1 cellular context compared by ENCODE assay signal in genomic region chr17:40191237-40192208, GRCh38.
TF ChIP-seq lines count a peak whose summit lies in the region.

No MANE protein-coding gene starts in this region.

TF ChIP-seq in HepG2, 621 proteins besides CTCF, POLR2A, EP300 and RAD21 (continued from another document and continues in another):
- TF ChIP-seq ZNF280D (CRISPR knock-in tag; IDR thresholded peaks at IDR 0.05) (no peak), KLF9 (CRISPR knock-in tag; IDR thresholded peaks at IDR 0.05; ENCODE audit: low read depth) (no peak), ONECUT2 (CRISPR knock-in tag; IDR thresholded peaks at IDR 0.05) (no peak), KDM5B (CRISPR knock-in tag; IDR thresholded peaks at IDR 0.05; ENCODE audit: borderline replicate concordance) (peak; percentile 59; the same call in 1 of the 2 replicates), ZNF879 (CRISPR knock-in tag; IDR thresholded peaks at IDR 0.05) (no peak), ZNF329 (CRISPR knock-in tag; IDR thresholded peaks at IDR 0.05; ENCODE audit: low read depth) (no peak), RERE (CRISPR knock-in tag; IDR thresholded peaks at IDR 0.05; ENCODE audit: low read depth) (no peak), ZBTB25 (CRISPR knock-in tag; IDR thresholded peaks at IDR 0.05) (peak; percentile 51; the same call in 1 of the 2 replicates), MYNN (CRISPR knock-in tag; IDR thresholded peaks at IDR 0.05; ENCODE audit: low read depth) (no peak), ZNF276 (CRISPR knock-in tag; IDR thresholded peaks at IDR 0.05; ENCODE audit: low read depth) (no peak), SOX13 (IDR thresholded peaks at IDR 0.05) (no peak), SOX13 (CRISPR knock-in tag; conservative IDR thresholded peaks at IDR 0.05 in 1 of 2, IDR thresholded peaks at IDR 0.05 in 1 of 2) (no peak), ZNF713 (CRISPR knock-in tag; IDR thresholded peaks at IDR 0.05) (no peak), ZFP1 (CRISPR knock-in tag; IDR thresholded peaks at IDR 0.05) (0 out of 2 replicates have a peak, but pooled peaks have one; percentile 46), KLF16 (CRISPR knock-in tag; IDR thresholded peaks at IDR 0.05) (peak in 1 of 2 experiments; percentile 35; a peak in 1 of 4 replicates), BRCA1 (CRISPR knock-in tag; IDR thresholded peaks at IDR 0.05) (no peak), ARID2 (CRISPR knock-in tag; IDR thresholded peaks at IDR 0.05; ENCODE audit: borderline replicate concordance) (no peak), RFXAP (CRISPR knock-in tag; IDR thresholded peaks at IDR 0.05; ENCODE audit: borderline replicate concordance) (no peak), SOX5 (CRISPR knock-in tag; IDR thresholded peaks at IDR 0.05; ENCODE audit: borderline replicate concordance) (no peak), CHCHD3 (CRISPR knock-in tag; IDR thresholded peaks at IDR 0.05) (0 out of 2 replicates have a peak, but pooled peaks have one; percentile 42), RFX1 (IDR thresholded peaks at IDR 0.05) (no peak), ARNTL (CRISPR knock-in tag; IDR thresholded peaks at IDR 0.05) (no peak; the same call in 1 of the 2 replicates), SP1 (IDR thresholded peaks at IDR 0.05) (no peak), SP1 (CRISPR knock-in tag; IDR thresholded peaks at IDR 0.05) (no peak), ZNF333 (CRISPR knock-in tag; IDR thresholded peaks at IDR 0.05; ENCODE audit: borderline replicate concordance) (no peak), PCBP2 (optimal IDR thresholded peaks at IDR 0.05; ENCODE audit: low read depth, low read length, poor library complexity, severe bottlenecking) (no peak), ESRRA (CRISPR knock-in tag; IDR thresholded peaks at IDR 0.05; ENCODE audit: low read depth) (no peak), AKAP8 (CRISPR knock-in tag; IDR thresholded peaks at IDR 0.05) (no peak; the same call in 1 of the 2 replicates), YY1 (IDR thresholded peaks at IDR 0.05; ENCODE audit: insufficient read depth, insufficient replicate concordance, low read depth, low read length) (peak; percentile 72), ZNF761 (CRISPR knock-in tag; conservative IDR thresholded peaks at IDR 0.05) (0 out of 2 replicates have a peak, but pooled peaks have one; percentile 46), SPEN (CRISPR knock-in tag; IDR thresholded peaks at IDR 0.05; ENCODE audit: low read depth) (peak; percentile 40), THAP11 (CRISPR knock-in tag; IDR thresholded peaks at IDR 0.05) (peak; percentile 68), KDM3A (CRISPR knock-in tag; IDR thresholded peaks at IDR 0.05; ENCODE audit: low read depth) (no peak), CENPX (CRISPR knock-in tag; IDR thresholded peaks at IDR 0.05) (no peak), NR0B2 (CRISPR knock-in tag; IDR thresholded peaks at IDR 0.05) (no peak), ZSCAN20 (CRISPR knock-in tag; IDR thresholded peaks at IDR 0.05; ENCODE audit: borderline replicate concordance) (no peak), RXRB (CRISPR knock-in tag; IDR thresholded peaks at IDR 0.05; ENCODE audit: borderline replicate concordance) (peak; percentile 32; the same call in 1 of the 2 replicates), XRCC5 (optimal IDR thresholded peaks at IDR 0.05; ENCODE audit: low read length) (peak; percentile 80), MIER2 (CRISPR knock-in tag; IDR thresholded peaks at IDR 0.05) (0 out of 2 replicates have a peak, but pooled peaks have one; percentile 25)
- TF ChIP-seq, protein P1, sequence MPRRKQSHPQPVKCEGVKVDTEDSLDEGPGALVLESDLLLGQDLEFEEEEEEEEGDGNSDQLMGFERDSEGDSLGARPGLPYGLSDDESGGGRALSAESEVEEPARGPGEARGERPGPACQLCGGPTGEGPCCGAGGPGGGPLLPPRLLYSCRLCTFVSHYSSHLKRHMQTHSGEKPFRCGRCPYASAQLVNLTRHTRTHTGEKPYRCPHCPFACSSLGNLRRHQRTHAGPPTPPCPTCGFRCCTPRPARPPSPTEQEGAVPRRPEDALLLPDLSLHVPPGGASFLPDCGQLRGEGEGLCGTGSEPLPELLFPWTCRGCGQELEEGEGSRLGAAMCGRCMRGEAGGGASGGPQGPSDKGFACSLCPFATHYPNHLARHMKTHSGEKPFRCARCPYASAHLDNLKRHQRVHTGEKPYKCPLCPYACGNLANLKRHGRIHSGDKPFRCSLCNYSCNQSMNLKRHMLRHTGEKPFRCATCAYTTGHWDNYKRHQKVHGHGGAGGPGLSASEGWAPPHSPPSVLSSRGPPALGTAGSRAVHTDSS (CRISPR knock-in tag; conservative IDR thresholded peaks at IDR 0.05): no peak
- TF ChIP-seq, protein P2, sequence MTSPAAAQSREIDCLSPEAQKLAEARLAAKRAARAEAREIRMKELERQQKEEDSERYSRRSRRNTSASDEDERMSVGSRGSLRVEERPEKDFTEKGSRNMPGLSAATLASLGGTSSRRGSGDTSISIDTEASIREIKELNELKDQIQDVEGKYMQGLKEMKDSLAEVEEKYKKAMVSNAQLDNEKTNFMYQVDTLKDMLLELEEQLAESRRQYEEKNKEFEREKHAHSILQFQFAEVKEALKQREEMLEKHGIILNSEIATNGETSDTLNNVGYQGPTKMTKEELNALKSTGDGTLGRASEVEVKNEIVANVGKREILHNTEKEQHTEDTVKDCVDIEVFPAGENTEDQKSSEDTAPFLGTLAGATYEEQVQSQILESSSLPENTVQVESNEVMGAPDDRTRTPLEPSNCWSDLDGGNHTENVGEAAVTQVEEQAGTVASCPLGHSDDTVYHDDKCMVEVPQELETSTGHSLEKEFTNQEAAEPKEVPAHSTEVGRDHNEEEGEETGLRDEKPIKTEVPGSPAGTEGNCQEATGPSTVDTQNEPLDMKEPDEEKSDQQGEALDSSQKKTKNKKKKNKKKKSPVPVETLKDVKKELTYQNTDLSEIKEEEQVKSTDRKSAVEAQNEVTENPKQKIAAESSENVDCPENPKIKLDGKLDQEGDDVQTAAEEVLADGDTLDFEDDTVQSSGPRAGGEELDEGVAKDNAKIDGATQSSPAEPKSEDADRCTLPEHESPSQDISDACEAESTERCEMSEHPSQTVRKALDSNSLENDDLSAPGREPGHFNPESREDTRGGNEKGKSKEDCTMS (CRISPR knock-in tag; conservative IDR thresholded peaks at IDR 0.05): no peak
- TF ChIP-seq, protein P3, sequence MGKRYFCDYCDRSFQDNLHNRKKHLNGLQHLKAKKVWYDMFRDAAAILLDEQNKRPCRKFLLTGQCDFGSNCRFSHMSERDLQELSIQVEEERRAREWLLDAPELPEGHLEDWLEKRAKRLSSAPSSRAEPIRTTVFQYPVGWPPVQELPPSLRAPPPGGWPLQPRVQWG (CRISPR knock-in tag; IDR thresholded peaks at IDR 0.05; ENCODE audit: borderline replicate concordance, low read depth): no peak
- TF ChIP-seq, protein P4, sequence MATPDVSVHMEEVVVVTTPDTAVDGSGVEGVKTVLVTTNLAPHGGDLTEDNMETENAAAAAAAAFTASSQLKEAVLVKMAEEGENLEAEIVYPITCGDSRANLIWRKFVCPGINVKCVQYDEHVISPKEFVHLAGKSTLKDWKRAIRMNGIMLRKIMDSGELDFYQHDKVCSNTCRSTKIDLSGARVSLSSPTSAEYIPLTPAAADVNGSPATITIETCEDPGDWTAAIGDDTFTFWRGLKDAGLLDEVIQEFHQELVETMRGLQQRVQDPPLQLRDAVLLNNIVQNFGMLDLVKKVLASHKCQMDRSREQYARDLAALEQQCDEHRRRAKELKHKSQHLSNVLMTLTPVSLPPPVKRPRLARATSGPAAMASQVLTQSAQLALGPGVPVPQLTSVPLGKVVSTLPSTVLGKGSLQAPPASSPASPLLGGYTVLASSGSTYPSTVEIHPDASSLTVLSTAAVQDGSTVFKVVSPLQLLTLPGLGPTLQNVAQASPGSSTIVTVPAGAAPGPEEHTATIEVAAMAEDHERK (CRISPR knock-in tag; IDR thresholded peaks at IDR 0.05; ENCODE audit: low read depth): no peak
